In genomic region chr11:122197055-122197987, GRCh38 we compare ENCODE assay signal across 13 cellular contexts.
DNase-seq lines count a peak whose midpoint lies in the region; ATAC-seq, FAIRE-seq and TF ChIP-seq lines count a peak whose summit lies in the region.
"Had no signal": no experiment of that assay in that cellular context is flagged by ENCODE, and none has a peak within 500 bp of the region (broad histone marks: within the 10 kb centered on the region; RNA-seq: fewer than 3 reads in every experiment).

No MANE protein-coding gene starts in this region.

- peak; percentile 32 for DNase-seq in H54 (ENCODE audit: insufficient read length, low spot score)
- DNase-seq in fibroblast of villous mesenchyme (ENCODE audit: low read depth), result peak; percentile 95
- peak; percentile 89 for DNase-seq in smooth muscle cell of the brain vasculature (ENCODE audit: low read depth, low spot score)
- no peak for DNase-seq in cerebellar cortex (ENCODE audit: low spot score)
- no peak for DNase-seq in GM20000 (ENCODE audit: low spot score)
- DNase-seq: activated CD4-positive, alpha-beta T cell treated with anti-CD3 and anti-CD28 coated beads for 4 hours; caudate nucleus; NCI-H774; stimulated activated CD4-positive, alpha-beta T cell treated with anti-CD3 and anti-CD28 coated beads, Interleukin-2, amount 100 ng/mL, for 48 hours; upper lobe of right lung had no signal

- peak; percentile 95 for FAIRE-seq in H54 (lab: Jason Lieb, UNC)

- no peak for TF ChIP-seq POLR2A in H54 (IDR thresholded peaks at IDR 0.05; ENCODE audit: low read depth, low read length)

- ATAC-seq in SK-N-SH treated with all-trans-retinoic acid at 6 μM for 48 hours, result peak; percentile 89
- no peak for ATAC-seq in GM21529 (IDR thresholded peaks at IDR 0.05; ENCODE audit: unreplicated experiment)
- no peak for ATAC-seq in HG02885 (IDR thresholded peaks at IDR 0.05; ENCODE audit: poor library complexity, unreplicated experiment)
- ATAC-seq: upper lobe of right lung had no signal

- TF ChIP-seq CTCF in fibroblast of villous mesenchyme (IDR thresholded peaks at IDR 0.05; ENCODE audit: insufficient read depth, low read depth, low read length), result no peak
- no peak for TF ChIP-seq CTCF in GM20000 (IDR thresholded peaks at IDR 0.05; ENCODE audit: extremely low read depth, missing control alignments)

- H3K4me3 ChIP-seq in fibroblast of villous mesenchyme (ENCODE audit: low read depth, low read length), result no peak overlapping the region
- H3K4me3 ChIP-seq: upper lobe of right lung had no signal

TF ChIP-seq in SK-N-SH treated with all-trans-retinoic acid at 6 μM for 48 hours, 23 proteins besides CTCF, POLR2A, EP300 and RAD21:
- TF ChIP-seq PATZ1 (CRISPR knock-in tag; IDR thresholded peaks at IDR 0.05; ENCODE audit: borderline replicate concordance), result no peak; the same call in 1 of the 2 replicates
- TF ChIP-seq ISL1 (CRISPR knock-in tag; IDR thresholded peaks at IDR 0.05), result peak; percentile 65

Comparison
In these comparisons a context has a peak if more than half of its experiments do, and no peak if none do; other contexts are left out.
1. DNase-seq: peak in H54 (single experiment), fibroblast of villous mesenchyme (single experiment) and smooth muscle cell of the brain vasculature (single experiment); none in cerebellar cortex (single experiment) and GM20000 (single experiment).